In the genomic region with DNA sequence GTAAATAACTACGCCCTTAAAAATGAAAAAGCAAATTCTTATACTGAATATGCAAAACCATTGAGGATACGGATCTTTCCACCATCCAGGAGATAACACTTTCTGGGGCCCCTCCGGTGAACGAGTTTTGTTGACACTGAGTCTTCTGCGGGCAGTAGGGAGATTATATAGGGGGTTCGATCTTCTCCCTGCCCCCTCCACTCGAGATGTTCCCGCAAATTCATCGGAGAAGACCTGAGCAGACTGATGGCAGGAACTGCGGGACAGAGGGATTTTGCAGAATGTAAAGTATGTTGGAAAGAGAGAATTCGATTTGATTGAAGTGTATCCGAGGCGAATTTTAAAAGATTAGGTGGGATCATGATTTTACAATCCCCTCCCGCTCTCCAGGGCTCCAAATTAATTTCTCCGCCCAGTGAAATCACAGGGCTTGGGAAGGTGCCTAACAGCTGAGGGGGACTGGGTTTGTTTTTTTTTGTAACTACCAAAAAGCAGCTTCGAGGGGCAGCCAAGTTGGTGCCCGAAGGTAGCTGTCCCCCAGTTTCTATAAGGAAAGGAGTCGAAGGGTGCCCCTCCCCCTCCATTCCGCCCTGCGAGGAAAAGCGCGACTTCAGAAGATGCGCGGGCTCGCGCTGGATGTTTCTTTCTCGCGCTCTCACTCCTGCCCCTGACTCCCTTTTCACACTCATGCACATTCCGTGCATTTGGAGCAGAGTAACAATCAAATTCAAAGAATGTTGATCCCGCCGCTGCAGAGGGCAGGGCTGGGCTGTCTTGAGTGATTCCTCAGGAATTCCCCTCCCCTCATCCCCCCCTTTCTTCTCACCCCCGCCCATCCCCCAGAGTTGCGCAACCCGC, we compare ENCODE assay signal across 9 cellular contexts. TPM values are rescaled to one million over a fixed set of nuclear protein-coding genes. Genes with fewer than 3 reads are reported as not detected.
DNase-seq lines count a peak whose midpoint lies in the region; ATAC-seq and TF ChIP-seq lines count a peak whose summit lies in the region.
"Had no signal": no experiment of that assay in that cellular context is flagged by ENCODE, and none has a peak within 500 bp of the region (broad histone marks: within the 10 kb centered on the region; RNA-seq: fewer than 3 reads in every experiment).

No MANE protein-coding gene starts in this region.

- no peaks in the 10 kb centered on the region for H3K9me3 Mint-ChIP-seq in natural killer cell treated with Interleukin-12 subunit alpha and Interleukin-12 subunit beta and Interleukin-15 and Interleukin-18, amount 100 ng/mL, for 72 hours

- no peaks in the 10 kb centered on the region for H4K20me1 ChIP-seq in OCI-LY1 (ENCODE audit: insufficient read depth, low read length)

- H3K4me3 ChIP-seq in GM12864 (ENCODE audit: low read depth, low read length) = peak overlapping the region; percentile 50
- H3K4me3 ChIP-seq in OCI-LY1 (ENCODE audit: low read depth, low read length, poor library complexity, severe bottlenecking) = peak overlapping the region; percentile 67
- H3K4me3 ChIP-seq in duodenal mucosa (ENCODE audit: low read depth in 1 of 2, low read length in 2 of 2) = peak overlapping the region; percentile 40 to 51

- no peaks in the 10 kb centered on the region for H3F3A ChIP-seq in OCI-LY1 (ENCODE audit: insufficient read depth, low read length)

- TF ChIP-seq CTCF in GM12864 (IDR thresholded peaks at IDR 0.05; ENCODE audit: low read depth, low read length, missing control alignments) = no peak
- no peak for TF ChIP-seq CTCF in OCI-LY1 (IDR thresholded peaks at IDR 0.05; ENCODE audit: low read length)

- peaks cover 30 to 36% of the 10 kb centered on the region in 2 donors for H3K4me1 Mint-ChIP-seq in natural killer cell treated with Interleukin-12 subunit alpha and Interleukin-12 subunit beta and Interleukin-15 and Interleukin-18, amount 100 ng/mL, for 72 hours (ENCODE audit: low read depth in 2 of 2)

- H3K27ac ChIP-seq in OCI-LY1 (ENCODE audit: low read depth, low read length, poor library complexity, severe bottlenecking) (no peak overlapping the region), duodenal mucosa (ENCODE audit: low read depth, low read length) (no peak overlapping the region)

- H3K4me3 Mint-ChIP-seq in natural killer cell treated with Interleukin-12 subunit alpha and Interleukin-12 subunit beta and Interleukin-15 and Interleukin-18, amount 100 ng/mL, for 72 hours = peak overlapping the region; percentile 94

- H3K79me2 ChIP-seq in OCI-LY1 (ENCODE audit: insufficient read depth, low read length) = no peaks in the 10 kb centered on the region

- peak overlapping the region; percentile 57 to 61 for H3K27ac Mint-ChIP-seq in natural killer cell treated with Interleukin-12 subunit alpha and Interleukin-12 subunit beta and Interleukin-15 and Interleukin-18, amount 100 ng/mL, for 72 hours

- H3K9me3 ChIP-seq in OCI-LY1 (ENCODE audit: low read length) (no peaks in the 10 kb centered on the region), duodenal mucosa (ENCODE audit: control insufficient read depth in 1 of 2, low read length in 2 of 2) (no peaks in the 10 kb centered on the region)

- H3K36me3 ChIP-seq in OCI-LY1 (ENCODE audit: insufficient read depth, low read length) (no peaks in the 10 kb centered on the region), duodenal mucosa (ENCODE audit: control insufficient read depth in 1 of 2, insufficient read depth in 2 of 2, low read length in 2 of 2) (no peaks in the 10 kb centered on the region)

- H3K27me3 ChIP-seq in OCI-LY1 (ENCODE audit: insufficient read depth, low read length) (no peaks in the 10 kb centered on the region), duodenal mucosa (ENCODE audit: control insufficient read depth in 1 of 2, insufficient read depth in 2 of 2, low read length in 2 of 2) (peaks cover 23 to 52% of the 10 kb centered on the region in 2 donors)

- no peak for ATAC-seq in natural killer cell treated with Interleukin-12 subunit alpha and Interleukin-12 subunit beta and Interleukin-15 and Interleukin-18, amount 100 ng/mL, for 72 hours
- no peak for ATAC-seq in GM18867 (IDR thresholded peaks at IDR 0.05; ENCODE audit: unreplicated experiment)

- peaks cover 8 to 35% of the 10 kb centered on the region in 2 donors for H3K27me3 Mint-ChIP-seq in natural killer cell treated with Interleukin-12 subunit alpha and Interleukin-12 subunit beta and Interleukin-15 and Interleukin-18, amount 100 ng/mL, for 72 hours

- DNase-seq in GM12864 (ENCODE audit: low read depth) (no peak), cerebellar cortex (ENCODE audit: low spot score) (no peak), NCI-H2107 treated with DMSO at 0.1 percent for 48 hours (lab: John Stamatoyannopoulos, UW; ENCODE audit: unreplicated experiment) (no peak), HCEC 1CT (no peak)
- no peak for DNase-seq in natural killer cell treated with Interleukin-12 subunit alpha and Interleukin-12 subunit beta and Interleukin-15 and Interleukin-18, amount 100 ng/mL, for 72 hours (ENCODE audit: low spot score)

- peaks cover 21% of the 10 kb centered on the region for H3K4me1 ChIP-seq in OCI-LY1 (ENCODE audit: insufficient read depth, low read length, severe bottlenecking)
- peaks cover 0 to 16% of the 10 kb centered on the region in 2 donors for H3K4me1 ChIP-seq in duodenal mucosa (ENCODE audit: control insufficient read depth in 1 of 2, insufficient read depth in 2 of 2, low read length in 2 of 2)

- peak overlapping the region; percentile 93; the same call in 1 of the 2 replicates for H2AFZ ChIP-seq in OCI-LY1 (ENCODE audit: low read length)

- H3K9ac ChIP-seq in OCI-LY1 (ENCODE audit: low read length) (peak overlapping the region; percentile 63), duodenal mucosa (ENCODE audit: low read depth in 1 of 2, low read length in 2 of 2) (no peak overlapping the region)

- H3K4me2 ChIP-seq in OCI-LY1 (ENCODE audit: low read length) = peak overlapping the region; percentile 92

- no peaks in the 10 kb centered on the region for H3K36me3 Mint-ChIP-seq in natural killer cell treated with Interleukin-12 subunit alpha and Interleukin-12 subunit beta and Interleukin-15 and Interleukin-18, amount 100 ng/mL, for 72 hours

- H3K9me2 ChIP-seq in OCI-LY1 (ENCODE audit: low read depth, low read length) = no peaks in the 10 kb centered on the region

RNA-seq across cellular contexts. Expression of gene TMEM255A, which starts 1.2 kb away (rescaled TPM):
- not detected for total RNA-seq in natural killer cell treated with Interleukin-12 subunit alpha and Interleukin-12 subunit beta and Interleukin-15 and Interleukin-18, amount 100 ng/mL, for 72 hours
- total RNA-seq: myocyte had no signal

RNA-seq across cellular contexts. Expression of gene ATP1B4, which starts 51.8 kb away (rescaled TPM):
- not detected for total RNA-seq in natural killer cell treated with Interleukin-12 subunit alpha and Interleukin-12 subunit beta and Interleukin-15 and Interleukin-18, amount 100 ng/mL, for 72 hours

RNA-seq across cellular contexts. Expression of gene ZBTB33, which starts 59.5 kb away (rescaled TPM):
- total RNA-seq in natural killer cell treated with Interleukin-12 subunit alpha and Interleukin-12 subunit beta and Interleukin-15 and Interleukin-18, amount 100 ng/mL, for 72 hours = 10 to 100 TPM; 11.2 to 18.1 TPM
